Comparison of ENCODE assay signal across 22 cellular contexts in genomic region chr18:71374294-71374693, GRCh38.
"Had no signal": no experiment of that assay in that cellular context is flagged by ENCODE, and none has a peak within 500 bp of the region (broad histone marks: within the 10 kb centered on the region; RNA-seq: fewer than 3 reads in every experiment).

No MANE protein-coding gene starts in this region.

- ATAC-seq: effector memory CD8-positive, alpha-beta T cell; heart left ventricle; left lobe of liver; natural killer cell treated with Interleukin-12 subunit alpha and Interleukin-12 subunit beta and Interleukin-15 and Interleukin-18, amount 100 ng/mL, for 72 hours; psoas muscle; right lobe of liver; stimulated activated naive B cell treated with anti-CD40 and anti-IgM and Interleukin-4, amounts not matched to agents 10 μg/mL and 1 μg/mL and 100 μg/mL, for 72 hours; stimulated activated naive CD8-positive, alpha-beta T cell treated with anti-CD3 and anti-CD28 coated beads, Interleukin-15, amount 100 ng/mL, for 72 hours had no signal

- H3K4me1 ChIP-seq: heart left ventricle, psoas muscle, right lobe of liver, spleen, testis, tibial nerve had no signal

- H3K36me3 Mint-ChIP-seq: mesothelial cell of epicardium; stimulated activated naive B cell treated with anti-CD40 and anti-IgM and Interleukin-4, amounts not matched to agents 10 μg/mL and 1 μg/mL and 100 μg/mL, for 72 hours had no signal

- FAIRE-seq: frontal cortex, islet of Langerhans had no signal

- H3K9me3 Mint-ChIP-seq: mesothelial cell of epicardium; stimulated activated naive CD8-positive, alpha-beta T cell treated with anti-CD3 and anti-CD28 coated beads, Interleukin-15, amount 100 ng/mL, for 72 hours had no signal

- H3K4me3 ChIP-seq: heart left ventricle, psoas muscle, right lobe of liver, spleen, testis, tibial nerve had no signal

- H3K36me3 ChIP-seq: heart left ventricle, right lobe of liver, spleen, tibial nerve had no signal

- H3K4me1 Mint-ChIP-seq: stimulated activated naive B cell treated with anti-CD40 and anti-IgM and Interleukin-4, amounts not matched to agents 10 μg/mL and 1 μg/mL and 100 μg/mL, for 72 hours; stimulated activated naive CD8-positive, alpha-beta T cell treated with anti-CD3 and anti-CD28 coated beads, Interleukin-15, amount 100 ng/mL, for 72 hours had no signal

- H3K9me3 ChIP-seq: psoas muscle, right lobe of liver, testis, tibial nerve had no signal

- H3K27ac Mint-ChIP-seq: effector memory CD8-positive, alpha-beta T cell; mesothelial cell of epicardium; natural killer cell treated with Interleukin-12 subunit alpha and Interleukin-12 subunit beta and Interleukin-15 and Interleukin-18, amount 100 ng/mL, for 72 hours; stimulated activated naive B cell treated with anti-CD40 and anti-IgM and Interleukin-4, amounts not matched to agents 10 μg/mL and 1 μg/mL and 100 μg/mL, for 72 hours; stimulated activated naive CD8-positive, alpha-beta T cell treated with anti-CD3 and anti-CD28 coated beads, Interleukin-15, amount 100 ng/mL, for 72 hours had no signal

- H3K27ac ChIP-seq: heart left ventricle, psoas muscle, right lobe of liver, spleen, testis, tibial nerve had no signal

- H3K4me3 Mint-ChIP-seq: effector memory CD8-positive, alpha-beta T cell; mesothelial cell of epicardium; natural killer cell treated with Interleukin-12 subunit alpha and Interleukin-12 subunit beta and Interleukin-15 and Interleukin-18, amount 100 ng/mL, for 72 hours; stimulated activated naive B cell treated with anti-CD40 and anti-IgM and Interleukin-4, amounts not matched to agents 10 μg/mL and 1 μg/mL and 100 μg/mL, for 72 hours; stimulated activated naive CD8-positive, alpha-beta T cell treated with anti-CD3 and anti-CD28 coated beads, Interleukin-15, amount 100 ng/mL, for 72 hours had no signal

- H3K27me3 ChIP-seq: heart left ventricle, right lobe of liver, spleen, testis, tibial nerve had no signal

- DNase-seq: central memory CD4-positive, alpha-beta T cell; cortex of kidney; effector memory CD8-positive, alpha-beta T cell; erythroblast; heart left ventricle; hippocampal formation; psoas muscle; retina; right lobe of liver; spleen; stimulated activated CD4-positive, alpha-beta T cell treated with anti-CD3 and anti-CD28 coated beads, Interleukin-15, amount 100 ng/mL, for 24 hours; stimulated activated CD4-positive, alpha-beta T cell treated with anti-CD3 and anti-CD28 coated beads, Interleukin-1b, Interleukin-23, amount 100 ng/mL, for 48 hours; stimulated activated CD4-positive, alpha-beta T cell treated with anti-CD3 and anti-CD28 coated beads, Interleukin-4, amount 100 ng/mL, for 4 hours; stimulated activated naive B cell treated with anti-CD40 and anti-IgM and Interleukin-4, amounts not matched to agents 10 μg/mL and 1 μg/mL and 100 μg/mL, for 72 hours; stimulated activated naive CD8-positive, alpha-beta T cell treated with anti-CD3 and anti-CD28 coated beads, Interleukin-15, amount 100 ng/mL, for 72 hours; testis had no signal

- H3K27me3 Mint-ChIP-seq: effector memory CD8-positive, alpha-beta T cell; natural killer cell treated with Interleukin-12 subunit alpha and Interleukin-12 subunit beta and Interleukin-15 and Interleukin-18, amount 100 ng/mL, for 72 hours; stimulated activated naive B cell treated with anti-CD40 and anti-IgM and Interleukin-4, amounts not matched to agents 10 μg/mL and 1 μg/mL and 100 μg/mL, for 72 hours; stimulated activated naive CD8-positive, alpha-beta T cell treated with anti-CD3 and anti-CD28 coated beads, Interleukin-15, amount 100 ng/mL, for 72 hours had no signal
